In the genomic region with DNA sequence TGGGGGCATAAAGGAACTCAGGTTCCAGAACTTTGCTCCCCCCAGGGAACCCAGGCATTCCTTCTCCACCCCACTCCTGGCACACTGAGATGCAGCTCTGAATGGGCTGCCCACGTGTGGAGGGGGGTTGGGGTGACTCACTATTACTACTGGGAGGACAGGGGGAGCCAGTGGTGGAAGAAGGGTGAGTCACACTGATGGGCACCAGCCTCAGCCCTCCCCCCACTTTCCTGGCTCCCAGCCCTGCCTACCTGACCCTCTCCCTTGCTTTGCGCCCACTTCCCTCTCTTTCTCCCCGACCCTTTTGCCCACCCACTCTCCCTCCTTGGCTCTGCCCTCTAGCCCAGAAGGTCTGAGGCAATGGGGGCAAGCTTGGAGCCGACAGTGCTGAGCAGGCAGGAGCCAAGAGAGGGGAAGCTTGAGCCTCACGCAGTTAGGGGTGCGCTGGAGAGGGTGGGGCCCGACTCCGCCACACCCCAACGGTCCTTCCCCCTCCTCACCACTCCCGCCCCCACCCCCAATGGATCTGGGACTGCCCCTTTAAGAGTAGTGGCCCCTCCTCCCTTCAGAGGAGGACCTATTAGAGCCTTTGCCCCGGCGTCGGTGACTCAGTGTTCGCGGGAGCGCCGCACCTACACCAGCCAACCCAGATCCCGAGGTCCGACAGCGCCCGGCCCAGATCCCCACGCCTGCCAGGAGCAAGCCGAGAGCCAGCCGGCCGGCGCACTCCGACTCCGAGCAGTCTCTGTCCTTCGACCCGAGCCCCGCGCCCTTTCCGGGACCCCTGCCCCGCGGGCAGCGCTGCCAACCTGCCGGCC, we compare ENCODE assay signal across 8 cellular contexts. TPM values are rescaled to one million over a fixed set of nuclear protein-coding genes. Genes with fewer than 3 reads are reported as not detected.
DNase-seq lines count a peak whose midpoint lies in the region; ATAC-seq and TF ChIP-seq lines count a peak whose summit lies in the region.

A gene (plus strand): TSS at position 611 of the 818 bp plus-strand sequence. CDS start 208 bp downstream, outside the sequence.

- peak within 1 kb of the TSS; percentile 99 to 100 for H3K9ac ChIP-seq in colonic mucosa (ENCODE audit: low read depth in 2 of 2, low read length in 2 of 2)

- intact Hi-C loops in colonic mucosa (cut with DNase I), result no loop called here
- intact Hi-C loops in left colon (cut with DNase I, micrococcal nuclease), result no loop called here

- no peaks in the 10 kb centered on the region for H3K9me3 ChIP-seq in colonic mucosa

- DNase-seq in A172 (ENCODE audit: low spot score) (peak; percentile 100), NCI-H446 (lab: John Stamatoyannopoulos, UW) (peak; percentile 80 to 87), colonic mucosa (peak; percentile 95), left colon (peak; percentile 92 to 93)
- DNase-seq in activated CD4-positive, alpha-beta T cell treated with anti-CD3 and anti-CD28 coated beads for 48 hours, result peak; percentile 86
- peak; percentile 80 to 85 for DNase-seq in stimulated activated CD4-positive, alpha-beta T cell treated with anti-CD3 and anti-CD28 coated beads, Interleukin-2, amount 100 ng/mL, for 24 hours

- H3K4me1 ChIP-seq in colonic mucosa, result peaks cover 11% of the 10 kb centered on the region

- peak; percentile 78 for ATAC-seq in GM18868 (IDR thresholded peaks at IDR 0.05; ENCODE audit: unreplicated experiment)
- peak; percentile 54 for ATAC-seq in HG03196 (IDR thresholded peaks at IDR 0.05; ENCODE audit: unreplicated experiment)
- peak; percentile 69 for ATAC-seq in left colon

- peak within 1 kb of the TSS; percentile 88 for H3K4me3 ChIP-seq in colonic mucosa

- no peaks in the 10 kb centered on the region for H3K27me3 ChIP-seq in colonic mucosa

- H3K27ac ChIP-seq in colonic mucosa, result peak within 1 kb of the TSS; percentile 94

- no peaks in the 10 kb centered on the region for H3K36me3 ChIP-seq in colonic mucosa

- no peak for TF ChIP-seq CTCF in colonic mucosa (IDR thresholded peaks at IDR 0.05)

RNA-seq across cellular contexts. Expression of the gene that starts here (rescaled TPM):
- 1,695 and 2,065 TPM in 2 replicates for total RNA-seq in A172 (2014; rRNA removed; shearing (Covaris generic))
- 100 to 1,000 TPM; 414 to 610 TPM for total RNA-seq in colonic mucosa
- total RNA-seq in left colon, result 100 to 1,000 TPM; 335 to 478 TPM

Comparison
In these comparisons a context has a peak if more than half of its experiments do, and no peak if none do; other contexts are left out.
1. Peak in every context shown above with its lines: DNase-seq, ATAC-seq, H3K4me3 ChIP-seq and H3K27ac ChIP-seq.